Comparison of ENCODE assay signal across 11 cellular contexts in the genomic region with DNA sequence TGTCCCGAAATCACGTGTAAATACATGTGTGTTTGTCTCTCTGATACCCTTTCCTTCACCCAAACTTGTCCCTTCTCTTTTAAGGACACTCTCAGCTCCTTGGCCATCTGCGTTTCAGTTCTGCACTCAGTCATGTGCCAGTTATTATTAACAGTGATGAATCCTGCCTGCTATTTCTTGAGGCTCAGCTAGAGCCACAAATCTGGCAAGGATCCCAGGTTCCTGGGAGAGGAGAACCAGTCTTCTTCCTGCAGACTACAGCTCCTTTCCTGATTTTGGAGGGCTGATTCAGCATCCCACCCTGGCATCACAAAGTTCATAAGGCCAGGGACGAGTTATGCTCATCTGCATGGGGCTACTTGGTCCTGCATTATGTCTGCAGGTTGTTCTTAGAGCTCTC. TPM values are rescaled to one million over a fixed set of nuclear protein-coding genes. Genes with fewer than 3 reads are reported as not detected.
DNase-seq lines count a peak whose midpoint lies in the region; ATAC-seq lines count a peak whose summit lies in the region.
"Had no signal": no experiment of that assay in that cellular context is flagged by ENCODE, and none has a peak within 500 bp of the region (broad histone marks: within the 10 kb centered on the region; RNA-seq: fewer than 3 reads in every experiment).

No MANE protein-coding gene starts in this region.

- in situ Hi-C loops in ACHN (cut with HindIII; ENCODE audit: low pct_ligation_motif_present, low pct_unique_long_range_greater_than_20kb, low sequenced_read_pairs), result no loop called here

- DNase-seq in ACHN (peak; percentile 72), LoVo (ENCODE audit: low spot score) (peak; percentile 4), cerebellum (ENCODE audit: low spot score) (peak; percentile 70), mucosa of gallbladder (ENCODE audit: low spot score) (peak; percentile 73), DMS114 treated with DMSO at 0.1 percent for 48 hours (lab: John Stamatoyannopoulos, UW; ENCODE audit: unreplicated experiment) (no peak)
- DNase-seq: CD8-positive, alpha-beta T cell; cortex of kidney had no signal

- ATAC-seq in HG03039 (IDR thresholded peaks at IDR 0.05; ENCODE audit: unreplicated experiment), result no peak
- no peak for ATAC-seq in HG03565 (IDR thresholded peaks at IDR 0.05; ENCODE audit: unreplicated experiment)
- no peak for ATAC-seq in GM21381 (IDR thresholded peaks at IDR 0.05; ENCODE audit: unreplicated experiment)
- ATAC-seq: CD8-positive, alpha-beta T cell had no signal

RNA-seq across cellular contexts. Expression of gene MAMDC2, which starts 5.6 kb away (rescaled TPM):
- total RNA-seq in cerebellum, result 9.6 TPM
- total RNA-seq in mucosa of gallbladder, result 38.9 TPM
- total RNA-seq: CD8-positive, alpha-beta T cell; natural killer cell treated with Interleukin-12 subunit alpha and Interleukin-12 subunit beta and Interleukin-15 and Interleukin-18, amount 100 ng/mL, for 72 hours had no signal
